ENCODE assay signal across 8 cellular contexts in genomic region chr9:35079426-35080341, GRCh38. TPM values are rescaled to one million over a fixed set of nuclear protein-coding genes. Genes with fewer than 3 reads are reported as not detected.
DNase-seq lines count a peak whose midpoint lies in the region; ATAC-seq and TF ChIP-seq lines count a peak whose summit lies in the region.

Gene FANCG, minus strand, starts transcription at chr9:35079942. Its CDS starts 418 bp downstream, at chr9:35079524.

- H3K4me3 Mint-ChIP-seq in activated naive CD4-positive, alpha-beta T cell treated with anti-CD3 and anti-CD28 coated beads, Interleukin-2, amount 50 U/mL, for 24 hours = peak within 1 kb of the TSS; percentile 99

- H3K9me3 ChIP-seq in SK-N-SH (no peaks in the 10 kb centered on the region), testis (no peaks in the 10 kb centered on the region)

- H3K4me3 ChIP-seq in SK-N-SH (ENCODE audit: low read depth in 2 of 2, low read length in 1 of 2) (peak within 1 kb of the TSS; percentile 68 to 74), testis (peak within 1 kb of the TSS; percentile 71 to 75)

- H3K36me3 Mint-ChIP-seq in activated naive CD4-positive, alpha-beta T cell treated with anti-CD3 and anti-CD28 coated beads, Interleukin-2, amount 50 U/mL, for 24 hours = peaks cover 4% of the 10 kb centered on the region

- peak within 1 kb of the TSS; percentile 97 for H2AFZ ChIP-seq in SK-N-SH (ENCODE audit: low read depth)

- peaks cover 19% of the 10 kb centered on the region for H3K4me1 Mint-ChIP-seq in activated naive CD4-positive, alpha-beta T cell treated with anti-CD3 and anti-CD28 coated beads, Interleukin-2, amount 50 U/mL, for 24 hours

- ATAC-seq in omental fat pad (ENCODE audit: low FRiP score) = peak; percentile 98

- H3K27me3 Mint-ChIP-seq in activated naive CD4-positive, alpha-beta T cell treated with anti-CD3 and anti-CD28 coated beads, Interleukin-2, amount 50 U/mL, for 24 hours = no peaks in the 10 kb centered on the region

- no peak for TF ChIP-seq CTCF in SK-N-SH (IDR thresholded peaks at IDR 0.05)
- no peak for TF ChIP-seq CTCF in omental fat pad (IDR thresholded peaks at IDR 0.05)
- TF ChIP-seq CTCF in testis (IDR thresholded peaks at IDR 0.05) = no peak

- H3K36me3 ChIP-seq in SK-N-SH (replicated peaks in 1 of 2; ENCODE audit: control insufficient read depth in 1 of 2, insufficient read depth in 2 of 2, low read length in 1 of 2) (peaks cover 3 to 22% of the 10 kb centered on the region in 2 experiments), testis (ENCODE audit: low read depth, missing control alignments) (no peaks in the 10 kb centered on the region)

- no peak for TF ChIP-seq RAD21 in SK-N-SH (IDR thresholded peaks at IDR 0.05; ENCODE audit: low read length)

- peaks cover 11 to 13% of the 10 kb centered on the region in 2 experiments; a peak in 1 of 4 replicates for H3K4me1 ChIP-seq in SK-N-SH (ENCODE audit: control insufficient read depth in 1 of 2, insufficient read depth in 2 of 2, low read depth in 1 of 2, low read length in 1 of 2)
- peaks cover 5% of the 10 kb centered on the region for H3K4me1 ChIP-seq in testis

- CTCF ChIA-PET in HEK293T (lab: Yijun Ruan, JAX) (interaction anchor here (0.6 to 1.2 kb wide), 4 partner anchors 14 to 38 kb away, joined by 3 to 4 read pairs (median 3); partner anchors contain the start of gene PIGO), SK-N-SH (lab: Yijun Ruan, JAX) (interaction anchor here (0.6 to 5.1 kb wide), 13 partner anchors 8 to 578 kb away, joined by 3 to 55 read pairs (median 5); partner anchors contain the start of genes CCDC107, DNAJB5, PIGO and RMRP)

- H3K79me2 ChIP-seq in SK-N-SH (ENCODE audit: insufficient read depth) = peaks cover 29% of the 10 kb centered on the region

- no peaks in the 10 kb centered on the region for H4K20me1 ChIP-seq in SK-N-SH (ENCODE audit: insufficient read depth)

- no peaks in the 10 kb centered on the region for H3K9me2 ChIP-seq in SK-N-SH

- peak; percentile 2 for TF ChIP-seq POLR2A in testis (IDR thresholded peaks at IDR 0.05)

- H3K4me2 ChIP-seq in SK-N-SH = peak within 1 kb of the TSS; percentile 91

- no peak for TF ChIP-seq EP300 in SK-N-SH (IDR thresholded peaks at IDR 0.05; ENCODE audit: borderline replicate concordance in 1 of 2, low read depth in 1 of 2, low read length in 1 of 2)

- intact Hi-C loops in testis (cut with DNase I; ENCODE audit: low total_unique reads) = no loop called here

- DNase-seq in GM04503 (ENCODE audit: low read depth) (peak; percentile 75), HEK293T (ENCODE audit: extremely low spot score) (peak; percentile 87), NAMALWA (ENCODE audit: low spot score) (peak; percentile 93), SK-N-SH (peak; percentile 94), glomerular visceral epithelial cell (ENCODE audit: extremely low spot score) (peak; percentile 90), omental fat pad (ENCODE audit: low spot score) (peak; percentile 60), testis (peak; percentile 94)

- H3K27ac ChIP-seq in SK-N-SH (ENCODE audit: low read depth in 2 of 2, low read length in 1 of 2) (peak within 1 kb of the TSS; percentile 64 to 88), testis (peak within 1 kb of the TSS; percentile 83 to 85)

- POLR2A ChIA-PET in HEK293T (lab: Yijun Ruan, JAX) = interaction anchor here (0.7 to 4.1 kb wide), 11 partner anchors 8 to 82 kb away, joined by 3 to 28 read pairs (median 4); partner anchors contain the start of genes PIGO, STOML2, UNC13B and VCP
- POLR2A ChIA-PET in SK-N-SH (lab: Yijun Ruan, JAX) = interaction anchor here (0.5 to 2.9 kb wide), 15 partner anchors 8 to 906 kb away, joined by 3 to 29 read pairs (median 4); partner anchors contain the start of genes ATOSB, DNAJB5, PIGO and RUSC2

- peak within 1 kb of the TSS; percentile 75 for H3K9ac ChIP-seq in SK-N-SH

- H3F3A ChIP-seq in SK-N-SH (replicated peaks; ENCODE audit: insufficient read depth) = peaks cover 5% of the 10 kb centered on the region

- H3K27me3 ChIP-seq in SK-N-SH (ENCODE audit: insufficient read depth) (no peaks in the 10 kb centered on the region), testis (no peaks in the 10 kb centered on the region)

- peak within 1 kb of the TSS; percentile 95 for H3K27ac Mint-ChIP-seq in activated naive CD4-positive, alpha-beta T cell treated with anti-CD3 and anti-CD28 coated beads, Interleukin-2, amount 50 U/mL, for 24 hours

- no peaks in the 10 kb centered on the region for H3K9me3 Mint-ChIP-seq in activated naive CD4-positive, alpha-beta T cell treated with anti-CD3 and anti-CD28 coated beads, Interleukin-2, amount 50 U/mL, for 24 hours

- under 1% methylated on average over 39 of the region's 67 CpGs for WGBS in SK-N-SH (ENCODE audit: low lambda C conversion rate)
- WGBS in testis, 2 donors = 0% methylated on average over 26 to 67 of the region's 67 CpGs

TF ChIP-seq in HEK293T, 16 proteins besides CTCF, POLR2A, EP300 and RAD21:
- no peak for TF ChIP-seq FOXK2 (IDR thresholded peaks at IDR 0.05)
- peak; percentile 82; the same call in 1 of the 2 replicates for TF ChIP-seq HDGF (IDR thresholded peaks at IDR 0.05; ENCODE audit: borderline replicate concordance)
- peak; percentile 97 for TF ChIP-seq L3MBTL2 (conservative IDR thresholded peaks at IDR 0.05)

TF ChIP-seq in SK-N-SH, 30 proteins besides CTCF, POLR2A, EP300 and RAD21:
- TF ChIP-seq CHD2 (IDR thresholded peaks at IDR 0.05; ENCODE audit: low read length, partially characterized antibody) (peak; percentile 92), ZBTB33 (IDR thresholded peaks at IDR 0.05; ENCODE audit: borderline replicate concordance, low read depth) (peak; percentile 86), RCOR1 (IDR thresholded peaks at IDR 0.05; ENCODE audit: low read length) (no peak), ELF1 (IDR thresholded peaks at IDR 0.05) (peak; percentile 74), MXI1 (IDR thresholded peaks at IDR 0.05; ENCODE audit: low read depth, low read length) (peak; percentile 88), USF1 (IDR thresholded peaks at IDR 0.05; ENCODE audit: borderline replicate concordance, low read depth) (no peak), TEAD4 (IDR thresholded peaks at IDR 0.05; ENCODE audit: borderline replicate concordance, insufficient read depth) (no peak), POLR2AphosphoS5 (IDR thresholded peaks at IDR 0.05; ENCODE audit: low read depth, low read length) (peak; percentile 91), RXRA (IDR thresholded peaks at IDR 0.05; ENCODE audit: borderline replicate concordance, low read depth) (no peak), IRF3 (IDR thresholded peaks at IDR 0.05; ENCODE audit: low read depth, low read length) (no peak), RFX5 (IDR thresholded peaks at IDR 0.05; ENCODE audit: low read length) (no peak), SIN3A (IDR thresholded peaks at IDR 0.05; ENCODE audit: borderline replicate concordance, low read depth, low read length) (peak; percentile 16; the same call in 1 of the 2 replicates), JUND (IDR thresholded peaks at IDR 0.05) (no peak; the same call in 1 of the 2 replicates), MAX (IDR thresholded peaks at IDR 0.05; ENCODE audit: low read depth) (peak; percentile 79), YY1 (IDR thresholded peaks at IDR 0.05; ENCODE audit: low read depth) (peak; percentile 45), TAF1 (IDR thresholded peaks at IDR 0.05; ENCODE audit: borderline replicate concordance, low read depth, low read length) (peak; percentile 83), TCF12 (IDR thresholded peaks at IDR 0.05) (peak; percentile 13; the same call in 1 of the 2 replicates), NFIC (IDR thresholded peaks at IDR 0.05; ENCODE audit: borderline replicate concordance) (no peak), GABPA (IDR thresholded peaks at IDR 0.05; ENCODE audit: low read depth) (peak; percentile 70)

RNA-seq across cellular contexts. Expression of gene FANCG, which starts in this region (rescaled TPM):
- polyA plus RNA-seq in SK-N-SH (2012; rRNA removed) (25.1 and 25.6 TPM in 2 replicates), testis (ENCODE audit: insufficient read depth, low read depth, low replicate concordance) (25.5 TPM)
- 9.9 and 15.1 TPM in 2 replicates for polyA plus RNA-seq in SK-N-SH (2012; cell fraction: cytosol; rRNA removed)
- polyA plus RNA-seq in SK-N-SH (2012; cell fraction: nucleus; rRNA removed) = 107 and 147 TPM in 2 replicates
- total RNA-seq in omental fat pad (10 to 100 TPM in 3 of 4 donors, 1 to 10 TPM in 1; 8.1 to 20.0 (median 14.1) TPM), testis (10 to 100 TPM; 32.3 to 57.2 TPM)

Comparison
In these comparisons a context has a peak if more than half of its experiments do, and no peak if none do; other contexts are left out.
1. Peak in every context shown above with its lines: DNase-seq, ATAC-seq, H3K4me3 ChIP-seq and H3K27ac ChIP-seq.